ENCODE assay signal across 1 cellular context in genomic region chr3:193803288-193803687, GRCh38.
A peak's percentile ranks its signal among the peaks of the same experiment; 100 is the strongest.
TF ChIP-seq lines count a peak whose summit lies in the region.

No MANE protein-coding gene starts in this region.

TF ChIP-seq in K562, 482 proteins besides CTCF, POLR2A, EP300 and RAD21 (continued from another document):
- TF ChIP-seq NR1H2 (CRISPR knock-in tag; IDR thresholded peaks at IDR 0.05) = no peak
- TF ChIP-seq HDAC3 (IDR thresholded peaks at IDR 0.05; ENCODE audit: borderline replicate concordance, partially characterized antibody) = no peak
- TF ChIP-seq PYGO2 (tag; IDR thresholded peaks at IDR 0.05) = no peak
- no peak for TF ChIP-seq IRF2 (CRISPR knock-in tag; IDR thresholded peaks at IDR 0.05)
- peak; percentile 17; the same call in 1 of the 2 replicates for TF ChIP-seq FOSL1 (tag; conservative IDR thresholded peaks at IDR 0.05)
- TF ChIP-seq FOS (IDR thresholded peaks at IDR 0.05; ENCODE audit: extremely low read depth, insufficient read length) = no peak
- TF ChIP-seq SP1 (CRISPR knock-in tag; IDR thresholded peaks at IDR 0.05) = no peak
- 0 out of 2 replicates have a peak, but pooled peaks have one; percentile 21 for TF ChIP-seq GATAD2B (IDR thresholded peaks at IDR 0.05; ENCODE audit: borderline replicate concordance)
- TF ChIP-seq ARID1B (IDR thresholded peaks at IDR 0.05) = peak; percentile 46
- TF ChIP-seq, protein P1, sequence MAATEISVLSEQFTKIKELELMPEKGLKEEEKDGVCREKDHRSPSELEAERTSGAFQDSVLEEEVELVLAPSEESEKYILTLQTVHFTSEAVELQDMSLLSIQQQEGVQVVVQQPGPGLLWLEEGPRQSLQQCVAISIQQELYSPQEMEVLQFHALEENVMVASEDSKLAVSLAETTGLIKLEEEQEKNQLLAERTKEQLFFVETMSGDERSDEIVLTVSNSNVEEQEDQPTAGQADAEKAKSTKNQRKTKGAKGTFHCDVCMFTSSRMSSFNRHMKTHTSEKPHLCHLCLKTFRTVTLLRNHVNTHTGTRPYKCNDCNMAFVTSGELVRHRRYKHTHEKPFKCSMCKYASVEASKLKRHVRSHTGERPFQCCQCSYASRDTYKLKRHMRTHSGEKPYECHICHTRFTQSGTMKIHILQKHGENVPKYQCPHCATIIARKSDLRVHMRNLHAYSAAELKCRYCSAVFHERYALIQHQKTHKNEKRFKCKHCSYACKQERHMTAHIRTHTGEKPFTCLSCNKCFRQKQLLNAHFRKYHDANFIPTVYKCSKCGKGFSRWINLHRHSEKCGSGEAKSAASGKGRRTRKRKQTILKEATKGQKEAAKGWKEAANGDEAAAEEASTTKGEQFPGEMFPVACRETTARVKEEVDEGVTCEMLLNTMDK (IDR thresholded peaks at IDR 0.05; ENCODE audit: borderline replicate concordance, insufficient read depth, low read depth, low read length, poor library complexity, severe bottlenecking) = no peak
- no peak for TF ChIP-seq ZNF589 (CRISPR knock-in tag; IDR thresholded peaks at IDR 0.05; ENCODE audit: low read depth)
- TF ChIP-seq SOX6 (IDR thresholded peaks at IDR 0.05) = peak; percentile 54; the same call in 1 of the 2 replicates
- no peak for TF ChIP-seq PBX2 (CRISPR knock-in tag; IDR thresholded peaks at IDR 0.05; ENCODE audit: low read depth)
- TF ChIP-seq PBX2 (tag; conservative IDR thresholded peaks at IDR 0.05; ENCODE audit: low read depth) = 0 out of 2 replicates have a peak, but pooled peaks have one; percentile 18
- TF ChIP-seq SPI1 (IDR thresholded peaks at IDR 0.05; ENCODE audit: borderline replicate concordance, low read depth, low read length) = peak; percentile 86; the same call in 1 of the 2 replicates
- TF ChIP-seq TRIM24 (IDR thresholded peaks at IDR 0.05) = 0 out of 4 replicates have a peak, but pooled peaks of 1 of the 2 experiments have one; percentile 8
- peak in 1 of 2 experiments; percentile 19; a peak in 1 of 4 replicates for TF ChIP-seq FOXA3 (CRISPR knock-in tag; conservative IDR thresholded peaks at IDR 0.05 in 1 of 2, IDR thresholded peaks at IDR 0.05 in 1 of 2)
- peak; percentile 49; the same call in 1 of the 2 replicates for TF ChIP-seq ZEB2 (IDR thresholded peaks at IDR 0.05)
- peak; percentile 60 for TF ChIP-seq NCOR1 (IDR thresholded peaks at IDR 0.05)
- TF ChIP-seq TCF3 (CRISPR knock-in tag; IDR thresholded peaks at IDR 0.05) = 0 out of 2 replicates have a peak, but pooled peaks have one; percentile 11
- TF ChIP-seq, protein P2, sequence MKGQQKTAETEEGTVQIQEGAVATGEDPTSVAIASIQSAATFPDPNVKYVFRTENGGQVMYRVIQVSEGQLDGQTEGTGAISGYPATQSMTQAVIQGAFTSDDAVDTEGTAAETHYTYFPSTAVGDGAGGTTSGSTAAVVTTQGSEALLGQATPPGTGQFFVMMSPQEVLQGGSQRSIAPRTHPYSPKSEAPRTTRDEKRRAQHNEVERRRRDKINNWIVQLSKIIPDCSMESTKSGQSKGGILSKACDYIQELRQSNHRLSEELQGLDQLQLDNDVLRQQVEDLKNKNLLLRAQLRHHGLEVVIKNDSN (CRISPR knock-in tag; IDR thresholded peaks at IDR 0.05) = no peak
- TF ChIP-seq MEF2A (IDR thresholded peaks at IDR 0.05; ENCODE audit: control insufficient read depth, low read depth, low read length) = no peak
- TF ChIP-seq, protein P3, sequence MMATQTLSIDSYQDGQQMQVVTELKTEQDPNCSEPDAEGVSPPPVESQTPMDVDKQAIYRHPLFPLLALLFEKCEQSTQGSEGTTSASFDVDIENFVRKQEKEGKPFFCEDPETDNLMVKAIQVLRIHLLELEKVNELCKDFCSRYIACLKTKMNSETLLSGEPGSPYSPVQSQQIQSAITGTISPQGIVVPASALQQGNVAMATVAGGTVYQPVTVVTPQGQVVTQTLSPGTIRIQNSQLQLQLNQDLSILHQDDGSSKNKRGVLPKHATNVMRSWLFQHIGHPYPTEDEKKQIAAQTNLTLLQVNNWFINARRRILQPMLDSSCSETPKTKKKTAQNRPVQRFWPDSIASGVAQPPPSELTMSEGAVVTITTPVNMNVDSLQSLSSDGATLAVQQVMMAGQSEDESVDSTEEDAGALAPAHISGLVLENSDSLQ (IDR thresholded peaks at IDR 0.05) = peak; percentile 13; the same call in 1 of the 2 replicates
- TF ChIP-seq CBFA2T3 (IDR thresholded peaks at IDR 0.05) = 0 out of 2 replicates have a peak, but pooled peaks have one; percentile 25
- no peak for TF ChIP-seq MCM3 (IDR thresholded peaks at IDR 0.05)
